Comparison of ENCODE assay signal across 13 cellular contexts in the genomic region with DNA sequence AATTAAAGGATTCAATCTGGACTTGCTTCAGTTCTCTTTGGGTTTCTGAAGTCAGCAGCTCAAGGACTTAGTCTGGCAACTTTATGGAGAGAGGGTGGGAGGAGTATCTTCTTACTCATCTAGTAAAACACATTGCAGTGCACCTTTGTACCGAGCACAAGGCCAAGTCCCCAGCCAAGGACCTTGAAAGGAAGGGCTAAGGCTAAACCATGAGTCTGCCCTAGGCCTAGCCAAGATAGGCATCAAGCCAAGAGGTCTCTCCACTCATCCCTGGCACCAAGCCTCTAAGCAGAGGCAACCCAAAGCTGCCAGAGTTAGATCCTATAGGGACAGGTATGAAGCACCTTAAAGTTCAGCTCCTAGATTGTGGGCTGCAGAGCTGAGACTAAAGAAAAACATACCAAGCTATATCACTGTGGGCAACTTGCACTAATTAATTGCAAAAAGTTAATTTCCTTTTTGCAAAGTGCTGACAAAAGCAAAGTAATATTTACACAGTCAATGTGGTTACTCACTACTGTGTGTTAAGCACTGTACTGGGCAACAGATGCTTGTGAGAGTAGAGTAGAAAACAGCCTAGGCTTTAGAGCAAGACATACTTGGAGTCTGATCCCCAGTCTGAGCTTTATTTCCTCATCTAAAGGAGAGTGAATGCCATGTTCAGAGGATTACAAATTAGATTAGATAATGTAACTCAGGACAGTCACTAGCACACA. TPM values are rescaled to one million over a fixed set of nuclear protein-coding genes. Genes with fewer than 3 reads are reported as not detected.
DNase-seq lines count a peak whose midpoint lies in the region; ATAC-seq and TF ChIP-seq lines count a peak whose summit lies in the region.
"Had no signal": no experiment of that assay in that cellular context is flagged by ENCODE, and none has a peak within 500 bp of the region (broad histone marks: within the 10 kb centered on the region; RNA-seq: fewer than 3 reads in every experiment).

No MANE protein-coding gene starts in this region.

- CTCF ChIA-PET in activated CD4-positive, alpha-beta T cell treated with anti-CD3 and anti-CD28 coated beads, Interleukin-2, amount 10 ng/mL, durations not matched to agents 7 days and 5 days (lab: Charles Lee): interaction anchor here (2.1 kb wide), 1 partner anchor 15 kb away, joined by 8 read pairs; no protein-coding TSS in a partner anchor
- CTCF ChIA-PET in OCI-LY7 (lab: Charles Lee; ENCODE audit: unreplicated experiment): no interaction called here

- H3K4me3 ChIP-seq in parathyroid adenoma (ENCODE audit: low read depth, low read length): no peak overlapping the region
- no peak overlapping the region for H3K4me3 ChIP-seq in OCI-LY7 (ENCODE audit: low read depth, low read length, poor library complexity, severe bottlenecking)
- H3K4me3 ChIP-seq: testis had no signal

- H3K9me3 ChIP-seq in parathyroid adenoma (ENCODE audit: control insufficient read depth, low read length): no peaks in the 10 kb centered on the region
- H3K9me3 ChIP-seq in OCI-LY7 (ENCODE audit: low read length): no peaks in the 10 kb centered on the region
- H3K9me3 ChIP-seq: testis had no signal

- H3K4me1 Mint-ChIP-seq in activated CD4-positive, alpha-beta T cell treated with anti-CD3 and anti-CD28 coated beads, Interleukin-2, amount 10 ng/mL, durations not matched to agents 24 days and 14 days: peaks cover 4% of the 10 kb centered on the region
- H3K4me1 Mint-ChIP-seq in activated CD4-positive, alpha-beta T cell treated with anti-CD3 and anti-CD28 coated beads, Interleukin-2, amount 10 ng/mL, durations not matched to agents 7 days and 5 days: peaks cover under 1% of the 10 kb centered on the region
- peaks cover under 1 to 5% of the 10 kb centered on the region in 2 donors for H3K4me1 Mint-ChIP-seq in effector memory CD8-positive, alpha-beta T cell (ENCODE audit: low read depth in 2 of 2)

- H3K4me2 ChIP-seq in parathyroid adenoma (ENCODE audit: low read length) (no peak overlapping the region), OCI-LY7 (ENCODE audit: low read length) (no peak overlapping the region)

- no peaks in the 10 kb centered on the region for H3K9me3 Mint-ChIP-seq in activated CD4-positive, alpha-beta T cell treated with anti-CD3 and anti-CD28 coated beads, Interleukin-2, amount 10 ng/mL, durations not matched to agents 24 days and 14 days
- no peaks in the 10 kb centered on the region for H3K9me3 Mint-ChIP-seq in activated CD4-positive, alpha-beta T cell treated with anti-CD3 and anti-CD28 coated beads, Interleukin-2, amount 10 ng/mL, durations not matched to agents 7 days and 5 days
- no peaks in the 10 kb centered on the region for H3K9me3 Mint-ChIP-seq in effector memory CD8-positive, alpha-beta T cell
- H3K9me3 Mint-ChIP-seq: HFFc6 had no signal

- no TSS peak for BruUV-seq in OCI-LY7 (replicated peaks; lab: Mats Ljungman, UMichigan)

- H3K79me2 ChIP-seq in parathyroid adenoma: no peaks in the 10 kb centered on the region
- H3K79me2 ChIP-seq in OCI-LY7 (ENCODE audit: insufficient read depth, low read depth, low read length): peaks cover 12% of the 10 kb centered on the region; the same call in 1 of the 2 replicates

- POLR2A ChIA-PET in activated CD4-positive, alpha-beta T cell treated with anti-CD3 and anti-CD28 coated beads, Interleukin-2, amount 10 ng/mL, durations not matched to agents 7 days and 5 days (lab: Charles Lee): no interaction called here
- POLR2A ChIA-PET in OCI-LY7 (lab: Charles Lee): interaction anchor here (0.7 to 0.9 kb wide), 2 partner anchors 9 to 16 kb away, joined by 3 read pairs; no protein-coding TSS in a partner anchor

- H3K4me1 ChIP-seq in parathyroid adenoma (no peaks in the 10 kb centered on the region), OCI-LY7 (ENCODE audit: insufficient read depth, low read length, poor library complexity, severe bottlenecking) (no peaks in the 10 kb centered on the region)

- ATAC-seq in effector memory CD8-positive, alpha-beta T cell (replicated peaks): no peak
- ATAC-seq in GM18520 (IDR thresholded peaks at IDR 0.05; ENCODE audit: unreplicated experiment): no peak
- ATAC-seq: activated CD4-positive, CD25-positive, alpha-beta regulatory T cell treated with anti-CD3 and anti-CD28 coated beads, Interleukin-2, amount 50 U/mL, for 24 hours had no signal

- no peak for TF ChIP-seq CTCF in parathyroid adenoma (IDR thresholded peaks at IDR 0.05)
- no peak for TF ChIP-seq CTCF in OCI-LY7 (conservative IDR thresholded peaks at IDR 0.05; ENCODE audit: low read length)

- H3K36me3 Mint-ChIP-seq in activated CD4-positive, alpha-beta T cell treated with anti-CD3 and anti-CD28 coated beads, Interleukin-2, amount 10 ng/mL, durations not matched to agents 24 days and 14 days (ENCODE audit: low read depth): peaks cover 45% of the 10 kb centered on the region
- peaks cover 39% of the 10 kb centered on the region for H3K36me3 Mint-ChIP-seq in activated CD4-positive, alpha-beta T cell treated with anti-CD3 and anti-CD28 coated beads, Interleukin-2, amount 10 ng/mL, durations not matched to agents 7 days and 5 days (ENCODE audit: low read depth)
- peaks cover 48% of the 10 kb centered on the region for H3K36me3 Mint-ChIP-seq in effector memory CD8-positive, alpha-beta T cell (ENCODE audit: insufficient read depth)

- H3K27me3 Mint-ChIP-seq in activated CD4-positive, alpha-beta T cell treated with anti-CD3 and anti-CD28 coated beads, Interleukin-2, amount 10 ng/mL, durations not matched to agents 24 days and 14 days: no peaks in the 10 kb centered on the region
- H3K27me3 Mint-ChIP-seq in activated CD4-positive, alpha-beta T cell treated with anti-CD3 and anti-CD28 coated beads, Interleukin-2, amount 10 ng/mL, durations not matched to agents 7 days and 5 days: no peaks in the 10 kb centered on the region
- H3K27me3 Mint-ChIP-seq in effector memory CD8-positive, alpha-beta T cell: no peaks in the 10 kb centered on the region

- H3K27me3 ChIP-seq in parathyroid adenoma (ENCODE audit: control insufficient read depth, insufficient read depth, low read length): no peaks in the 10 kb centered on the region
- H3K27me3 ChIP-seq: testis had no signal

- H3K36me3 ChIP-seq in parathyroid adenoma (ENCODE audit: control insufficient read depth, insufficient read depth, low read length): no peaks in the 10 kb centered on the region
- peaks cover 81% of the 10 kb centered on the region for H3K36me3 ChIP-seq in OCI-LY7 (ENCODE audit: insufficient read depth, low read length)

- H3K27ac Mint-ChIP-seq in activated CD4-positive, alpha-beta T cell treated with anti-CD3 and anti-CD28 coated beads, Interleukin-2, amount 10 ng/mL, durations not matched to agents 24 days and 14 days: peak overlapping the region; percentile 24
- no peak overlapping the region for H3K27ac Mint-ChIP-seq in activated CD4-positive, alpha-beta T cell treated with anti-CD3 and anti-CD28 coated beads, Interleukin-2, amount 10 ng/mL, durations not matched to agents 7 days and 5 days
- H3K27ac Mint-ChIP-seq in effector memory CD8-positive, alpha-beta T cell: peak overlapping the region; percentile 28 to 53
- H3K27ac Mint-ChIP-seq: HFFc6 had no signal

- intact Hi-C loops in activated CD4-positive, alpha-beta T cell treated with anti-CD3 and anti-CD28 coated beads, Interleukin-2, amount 10 ng/mL, durations not matched to agents 24 days and 14 days (cut with micrococcal nuclease): no loop called here
- intact Hi-C loops in OCI-LY7 (cut with micrococcal nuclease; ENCODE audit: unreplicated experiment): no loop called here

- no peaks in the 10 kb centered on the region for H3K9me2 ChIP-seq in OCI-LY7 (ENCODE audit: insufficient read depth, low read length)

- no peak for DNase-seq in activated CD4-positive, alpha-beta T cell treated with anti-CD3 and anti-CD28 coated beads, Interleukin-2, amount 10 ng/mL, durations not matched to agents 24 days and 14 days
- DNase-seq in activated CD4-positive, alpha-beta T cell treated with anti-CD3 and anti-CD28 coated beads, Interleukin-2, amount 10 ng/mL, durations not matched to agents 7 days and 5 days: no peak
- DNase-seq in NCI-H226 (peak; percentile 18), T-helper 1 cell (no peak), OCI-LY7 (ENCODE audit: low spot score) (no peak)
- DNase-seq in effector memory CD8-positive, alpha-beta T cell: no peak
- DNase-seq: HFFc6; NCI-H1417 treated with DMSO at 0.1 percent for 48 hours; stimulated activated CD4-positive, alpha-beta T cell treated with anti-CD3 and anti-CD28 coated beads, Interleukin-4, amount 100 ng/mL, for 1 hour; testis had no signal

- no peak overlapping the region for H3K4me3 Mint-ChIP-seq in activated CD4-positive, alpha-beta T cell treated with anti-CD3 and anti-CD28 coated beads, Interleukin-2, amount 10 ng/mL, durations not matched to agents 24 days and 14 days
- no peak overlapping the region for H3K4me3 Mint-ChIP-seq in activated CD4-positive, alpha-beta T cell treated with anti-CD3 and anti-CD28 coated beads, Interleukin-2, amount 10 ng/mL, durations not matched to agents 7 days and 5 days
- H3K4me3 Mint-ChIP-seq in effector memory CD8-positive, alpha-beta T cell: no peak overlapping the region
- H3K4me3 Mint-ChIP-seq: HFFc6 had no signal

- H2AFZ ChIP-seq in parathyroid adenoma: no peak overlapping the region
- no peak overlapping the region for H2AFZ ChIP-seq in OCI-LY7 (ENCODE audit: low read length)

- no peaks in the 10 kb centered on the region for H4K20me1 ChIP-seq in OCI-LY7 (ENCODE audit: insufficient read depth, low read length)

- peak overlapping the region; percentile 30 for H3K27ac ChIP-seq in parathyroid adenoma
- no peak overlapping the region for H3K27ac ChIP-seq in OCI-LY7 (ENCODE audit: low read depth, low read length, poor library complexity, severe bottlenecking)
- H3K27ac ChIP-seq: testis had no signal

- H3K9ac ChIP-seq in parathyroid adenoma: no peak overlapping the region

RNA-seq across cellular contexts. Expression of a gene that starts 7.3 kb away (rescaled TPM):
- total RNA-seq in activated CD4-positive, alpha-beta T cell treated with anti-CD3 and anti-CD28 coated beads, Interleukin-2, amount 10 ng/mL, durations not matched to agents 24 days and 14 days: 92.7 and 98.0 TPM in 2 replicates
- total RNA-seq in activated CD4-positive, alpha-beta T cell treated with anti-CD3 and anti-CD28 coated beads, Interleukin-2, amount 10 ng/mL, durations not matched to agents 7 days and 5 days: 10 to 100 TPM; 54.4 to 60.6 TPM
- 153 and 171 TPM in 2 replicates for total RNA-seq in OCI-LY7 (2014; rRNA removed; shearing (Covaris generic))
- total RNA-seq in OCI-LY7 (2022): 95.4 and 104 TPM in 2 replicates

RNA-seq across cellular contexts. Expression of a gene that starts 7.4 kb away (rescaled TPM):
- 26.7 and 28.6 TPM in 2 replicates for total RNA-seq in activated CD4-positive, alpha-beta T cell treated with anti-CD3 and anti-CD28 coated beads, Interleukin-2, amount 10 ng/mL, durations not matched to agents 24 days and 14 days
- 10 to 100 TPM; 17.0 to 17.2 TPM for total RNA-seq in activated CD4-positive, alpha-beta T cell treated with anti-CD3 and anti-CD28 coated beads, Interleukin-2, amount 10 ng/mL, durations not matched to agents 7 days and 5 days
- 11.2 and 12.3 TPM in 2 replicates for total RNA-seq in OCI-LY7 (2014; rRNA removed; shearing (Covaris generic))
- 35.0 and 35.5 TPM in 2 replicates for total RNA-seq in OCI-LY7 (2022)
